Comparison of ENCODE assay signal across 8 cellular contexts in genomic region chr15:23687143-23687470, GRCh38. TPM values are rescaled to one million over a fixed set of nuclear protein-coding genes. Genes with fewer than 3 reads are reported as not detected.
DNase-seq lines count a peak whose midpoint lies in the region; ATAC-seq and TF ChIP-seq lines count a peak whose summit lies in the region.

Gene NDN, minus strand, starts transcription at chr15:23687305. Its CDS starts 88 bp downstream, at chr15:23687217.

- no peak within 1 kb of the TSS for H3K23ac ChIP-seq in H9 (ENCODE audit: insufficient read length, low read depth, low read length)

- peaks cover 10 to 11% of the 10 kb centered on the region in 2 experiments for H3K4me1 Mint-ChIP-seq in H9

- H4K20me1 ChIP-seq in H9 (ENCODE audit: control insufficient read depth, insufficient read depth, insufficient read length), result no peaks in the 10 kb centered on the region

- H3K27ac Mint-ChIP-seq in H9, result peak within 1 kb of the TSS in 1 of 3 experiments; percentile 61; a peak in 1 of 7 replicates

- H3K27me3 ChIP-seq in H9 (ENCODE audit: insufficient read depth, low read length) (no peaks in the 10 kb centered on the region), adipocyte (replicated peaks; ENCODE audit: control insufficient read depth, insufficient read depth, low read length) (no peaks in the 10 kb centered on the region)

- H3K9me3 ChIP-seq in H9 (ENCODE audit: control insufficient read depth, low read depth, low read length) (peaks cover 48% of the 10 kb centered on the region), adipocyte (ENCODE audit: control insufficient read depth, low read length) (no peaks in the 10 kb centered on the region)

- no peak within 1 kb of the TSS for H4K5ac ChIP-seq in H9 (ENCODE audit: insufficient read length, low read depth, low read length)

- no CpG with 5 or more reads among the region's 38 CpGs for WGBS in H9 (ENCODE audit: extremely low coverage, insufficient read length, low lambda C conversion rate)

- no peaks in the 10 kb centered on the region for H3K4me1 ChIP-seq in H9 (ENCODE audit: insufficient read depth, low read length)
- H3K4me1 ChIP-seq in adipocyte (ENCODE audit: control insufficient read depth, insufficient read depth, low read length), result peaks cover 27% of the 10 kb centered on the region

- H3K9ac ChIP-seq in H9 (ENCODE audit: extremely low read depth, insufficient read length, low read length) (no peak within 1 kb of the TSS), adipocyte (ENCODE audit: low read length) (peak within 1 kb of the TSS; percentile 84)

- no peak within 1 kb of the TSS for H2BK120ac ChIP-seq in H9 (ENCODE audit: low read depth, low read length, poor library complexity, severe bottlenecking)

- H3K27ac ChIP-seq in H9 (ENCODE audit: insufficient read length, low read depth, low read length), result no peak within 1 kb of the TSS

- H2BK20ac ChIP-seq in H9 (ENCODE audit: low read depth, low read length, poor library complexity, severe bottlenecking), result no peak within 1 kb of the TSS

- H3K27me3 Mint-ChIP-seq in H9 (ENCODE audit: low read depth), result peaks cover 5% of the 10 kb centered on the region

- no peak within 1 kb of the TSS for H2BK5ac ChIP-seq in H9 (ENCODE audit: insufficient read length, low read length)

- H3T11ph ChIP-seq in H9 (ENCODE audit: low read length), result no peak within 1 kb of the TSS

- no peak within 1 kb of the TSS for H2AK5ac ChIP-seq in H9 (ENCODE audit: insufficient read length, low read length)

- no peak within 1 kb of the TSS for H2BK12ac ChIP-seq in H9 (ENCODE audit: insufficient read length, low read depth, low read length)

- H3K23me2 ChIP-seq in H9 (ENCODE audit: insufficient read length, low read depth, low read length, poor library complexity, severe bottlenecking), result no peaks in the 10 kb centered on the region

- H4K91ac ChIP-seq in H9 (ENCODE audit: insufficient read length, low read depth, low read length), result no peak within 1 kb of the TSS

- no peak within 1 kb of the TSS for H3K18ac ChIP-seq in H9 (ENCODE audit: insufficient read length, low read depth, low read length)

- peak within 1 kb of the TSS; percentile 83 for H3K4me3 ChIP-seq in adipocyte (ENCODE audit: low read length)

- H3K14ac ChIP-seq in H9 (ENCODE audit: insufficient read depth, low read length), result no peak within 1 kb of the TSS

- peak within 1 kb of the TSS; percentile 78 for H3K4me2 ChIP-seq in H9 (ENCODE audit: insufficient read depth, insufficient read length, low read length)

- H3K79me2 ChIP-seq in H9 (ENCODE audit: insufficient read depth, low read length), result no peaks in the 10 kb centered on the region

- H3K36me3 Mint-ChIP-seq in H9 (ENCODE audit: insufficient read depth in 1 of 3, low read depth in 3 of 3), result peaks cover 3 to 6% (median 5%) of the 10 kb centered on the region in 3 experiments; a peak in 6 of 7 replicates

- no peak within 1 kb of the TSS for H3K4ac ChIP-seq in H9 (ENCODE audit: low read depth, low read length)

- TF ChIP-seq CTCF in H9 (conservative IDR thresholded peaks at IDR 0.05), result no peak

- no peak within 1 kb of the TSS for H4K8ac ChIP-seq in H9 (replicated peaks; ENCODE audit: insufficient read length, low read depth, low read length)

- peak within 1 kb of the TSS; percentile 67 to 76 for H3K4me3 Mint-ChIP-seq in H9

- peak; percentile 79 for DNase-seq in H9
- peak; percentile 31 for DNase-seq in adipocyte (ENCODE audit: low read depth)
- DNase-seq in hepatic stellate cell (ENCODE audit: low spot score), result peak; percentile 26
- DNase-seq in renal cortical epithelial cell (ENCODE audit: low read depth), result no peak
- DNase-seq in NCI-H2171 treated with DMSO at 0.1 percent for 48 hours (lab: John Stamatoyannopoulos, UW), result no peak

- H3K79me1 ChIP-seq in H9 (ENCODE audit: insufficient read depth, low read depth, low read length, poor library complexity, severe bottlenecking), result no peaks in the 10 kb centered on the region

- H2AFZ ChIP-seq in H9 (ENCODE audit: low read length), result no peak within 1 kb of the TSS

- no peaks in the 10 kb centered on the region for H3K36me3 ChIP-seq in adipocyte (ENCODE audit: control insufficient read depth, insufficient read depth, low read length, severe bottlenecking)

- no peak within 1 kb of the TSS for H3K56ac ChIP-seq in H9 (ENCODE audit: insufficient read length, low read depth, low read length)

- peaks cover 52 to 56% of the 10 kb centered on the region in 2 experiments for H3K9me3 Mint-ChIP-seq in H9

- no peak within 1 kb of the TSS for H2BK15ac ChIP-seq in H9 (ENCODE audit: low read depth, low read length)

- ATAC-seq in HG02870 (IDR thresholded peaks at IDR 0.05; ENCODE audit: unreplicated experiment), result no peak
- no peak for ATAC-seq in GM21529 (IDR thresholded peaks at IDR 0.05; ENCODE audit: unreplicated experiment)
- ATAC-seq in GM18858 (IDR thresholded peaks at IDR 0.05; ENCODE audit: unreplicated experiment), result no peak

RNA-seq across cellular contexts. Expression of gene NDN, which starts in this region (rescaled TPM):
- total RNA-seq in H9 (2021) (34.8 and 38.0 TPM in 2 replicates), renal cortical epithelial cell (26.4 and 37.2 TPM in 2 replicates)

Comparison
In these comparisons a context has a peak if more than half of its experiments do, and no peak if none do; other contexts are left out.
1. DNase-seq: peak in H9 (single experiment), adipocyte (single experiment) and hepatic stellate cell (single experiment); none in renal cortical epithelial cell (single experiment) and NCI-H2171 treated with DMSO at 0.1 percent for 48 hours (single experiment).